ENCODE assay signal across 21 cellular contexts in genomic region chr9:93198117-93198838, GRCh38. TPM values are rescaled to one million over a fixed set of nuclear protein-coding genes. Genes with fewer than 3 reads are reported as not detected.
DNase-seq lines count a peak whose midpoint lies in the region; ATAC-seq and TF ChIP-seq lines count a peak whose summit lies in the region.
"Had no signal": no experiment of that assay in that cellular context is flagged by ENCODE, and none has a peak within 500 bp of the region (broad histone marks: within the 10 kb centered on the region; RNA-seq: fewer than 3 reads in every experiment).

No MANE protein-coding gene starts in this region.

- 68 to 78% (median 71%) methylated on average over 9 to 10 of the region's 10 CpGs for WGBS in heart left ventricle, 4 donors

- H3K9me3 ChIP-seq in heart left ventricle (peaks cover 0 to 3% (median 0%) of the 10 kb centered on the region in 12 donors), colonic mucosa (no peaks in the 10 kb centered on the region), mucosa of descending colon (no peaks in the 10 kb centered on the region)

- H3K36me3 ChIP-seq in heart left ventricle (no peaks in the 10 kb centered on the region), colonic mucosa (no peaks in the 10 kb centered on the region), mucosa of descending colon (ENCODE audit: low read depth) (no peaks in the 10 kb centered on the region)

- intact Hi-C loops in heart left ventricle (cut with DNase I) (no loop called here), cardiac septum (cut with DNase I) (no loop called here), colonic mucosa (cut with DNase I) (loop anchor here (5.0 kb wide), 1 partner anchor 34 kb away; no protein-coding TSS in a partner anchor), mucosa of descending colon (cut with DNase I, micrococcal nuclease) (no loop called here)

- H3K4me3 ChIP-seq in heart left ventricle (no peak overlapping the region), colonic mucosa (no peak overlapping the region), mucosa of descending colon (no peak overlapping the region)
- H3K4me3 ChIP-seq: coronary artery, GM23248 had no signal

- peaks cover 0 to 3% (median 0%) of the 10 kb centered on the region in 9 donors for H3K27me3 ChIP-seq in heart left ventricle
- H3K27me3 ChIP-seq in colonic mucosa, result no peaks in the 10 kb centered on the region

- H3K9ac ChIP-seq in colonic mucosa (ENCODE audit: low read depth in 2 of 2, low read length in 2 of 2), result peak overlapping the region in 1 of 2 donors; percentile 38
- H3K9ac ChIP-seq: GM23248, KMS-11 had no signal

- TF ChIP-seq POLR2A in heart left ventricle (IDR thresholded peaks at IDR 0.05), result no peak

- H3K27ac ChIP-seq in heart left ventricle, result peak overlapping the region in 8 of 12 donors; percentile 8 to 75 (median 38)
- peak overlapping the region; percentile 22 for H3K27ac ChIP-seq in colonic mucosa
- no peak overlapping the region for H3K27ac ChIP-seq in substantia nigra (ENCODE audit: low read depth, low read length, poor library complexity, severe bottlenecking)
- H3K27ac ChIP-seq: coronary artery, GM23248, KMS-11 had no signal

- TF ChIP-seq CTCF in heart left ventricle (IDR thresholded peaks at IDR 0.05) (no peak), colonic mucosa (IDR thresholded peaks at IDR 0.05) (no peak), mucosa of descending colon (IDR thresholded peaks at IDR 0.05) (no peak)

- H3K4me1 ChIP-seq in heart left ventricle, result peaks cover 0 to 93% (median 36%) of the 10 kb centered on the region in 12 donors
- peaks cover 34% of the 10 kb centered on the region for H3K4me1 ChIP-seq in colonic mucosa
- H3K4me1 ChIP-seq in mucosa of descending colon (ENCODE audit: low read depth), result peaks cover 57% of the 10 kb centered on the region

- no peak for ATAC-seq in heart left ventricle
- ATAC-seq in mucosa of descending colon, result peak; percentile 1
- no peak for ATAC-seq in HG03097 (IDR thresholded peaks at IDR 0.05; ENCODE audit: low FRiP score, unreplicated experiment)
- ATAC-seq: activated CD4-positive, alpha-beta T cell treated with anti-CD3 and anti-CD28 coated beads for 36 hours; CD8-positive, alpha-beta T cell had no signal

- DNase-seq in heart left ventricle, result peak in 4 of 5 donors; percentile 4 to 38 (median 18)
- no peak for DNase-seq in cardiac septum (ENCODE audit: low spot score)
- peak; percentile 53 for DNase-seq in colonic mucosa
- peak; percentile 31 to 72 (median 56) for DNase-seq in mucosa of descending colon
- no peak for DNase-seq in substantia nigra (lab: John Stamatoyannopoulos, UW)
- no peak for DNase-seq in NCI-H82 treated with DMSO at 0.1 percent for 48 hours (lab: John Stamatoyannopoulos, UW; ENCODE audit: unreplicated experiment)
- no peak for DNase-seq in hippocampal formation (lab: John Stamatoyannopoulos, UW)
- DNase-seq: ACHN; activated CD4-positive, alpha-beta T cell treated with anti-CD3 and anti-CD28 coated beads for 36 hours; activated effector memory CD4-positive, alpha-beta T cell treated with Interleukin-2 at 50 U/mL for 16 hours; amniotic stem cell; CD8-positive, alpha-beta T cell; GM23248; NCI-H1105 treated with DMSO at 0.1 percent for 48 hours; NCI-H2227 treated with DMSO at 0.1 percent for 48 hours; OCI-M1; stimulated activated CD4-positive, alpha-beta T cell treated with anti-CD3 and anti-CD28 coated beads, Interleukin-4, amount 100 ng/mL, for 4 hours; T-helper 9 cell had no signal

RNA-seq across cellular contexts. Expression of gene WNK2, which starts 14.3 kb away (rescaled TPM):
- 100 to 1,000 TPM; 107 to 206 (median 129) TPM for total RNA-seq in heart left ventricle
- polyA plus RNA-seq in heart left ventricle, result 10 to 100 TPM; 29.4 to 97.5 TPM
- total RNA-seq in cardiac septum, result 123 TPM
- total RNA-seq in colonic mucosa, result 100 to 1,000 TPM; 161 to 238 TPM
- 100 to 1,000 TPM; 175 to 276 (median 201) TPM for total RNA-seq in mucosa of descending colon
- total RNA-seq: GM23248 had no signal
- polyA plus RNA-seq: GM23248 had no signal

Comparison
In these comparisons a context has a peak if more than half of its experiments do, and no peak if none do; other contexts are left out.
1. DNase-seq: peak in heart left ventricle (4 of 5), colonic mucosa (single experiment) and mucosa of descending colon (3 of 3); none in cardiac septum (single experiment), substantia nigra (0 of 49), NCI-H82 treated with DMSO at 0.1 percent for 48 hours (single experiment) and hippocampal formation (0 of 2).